Comparison of ENCODE assay signal across 9 cellular contexts in genomic region chr7:46139079-46139478, GRCh38.
A peak's percentile ranks its signal among the peaks of the same experiment; 100 is the strongest.
DNase-seq lines count a peak whose midpoint lies in the region; ATAC-seq, FAIRE-seq and TF ChIP-seq lines count a peak whose summit lies in the region.
"Had no signal": no experiment of that assay in that cellular context is flagged by ENCODE, and none has a peak within 500 bp of the region (broad histone marks: within the 10 kb centered on the region; RNA-seq: fewer than 3 reads in every experiment).

No MANE protein-coding gene starts in this region.

- no peak for TF ChIP-seq POLR2A in A549 (IDR thresholded peaks at IDR 0.05; ENCODE audit: low read length)
- no peak for TF ChIP-seq POLR2A in ovary (IDR thresholded peaks at IDR 0.05)

- H3K4me1 ChIP-seq in A549 (peaks cover 19% of the 10 kb centered on the region), ovary (ENCODE audit: insufficient read depth) (no peaks in the 10 kb centered on the region)

- peak; percentile 82 to 89; a peak in 5 of 6 replicates for ATAC-seq in A549
- peak; percentile 67 for ATAC-seq in GM18909 (IDR thresholded peaks at IDR 0.05; ENCODE audit: poor library complexity, unreplicated experiment)
- no peak for ATAC-seq in GM18861 (IDR thresholded peaks at IDR 0.05; ENCODE audit: unreplicated experiment)
- ATAC-seq: T-helper 17 cell had no signal

- FAIRE-seq in A549 (lab: Jason Lieb, UNC), result peak; percentile 95
- FAIRE-seq in HTR-8/SVneo (lab: Jason Lieb, UNC), result peak; percentile 76

- H3K4me3 ChIP-seq in A549 (no peak overlapping the region), ovary (no peak overlapping the region)

- intact Hi-C loops in ovary (cut with DNase I), result no loop called here

- DNase-seq in A549 (ENCODE audit: low read depth in 1 of 2, low spot score in 1 of 2), result peak in 1 of 2 experiments; percentile 72
- peak; percentile 80 for DNase-seq in HTR-8/SVneo (ENCODE audit: insufficient read length, low spot score)
- DNase-seq in fibroblast of gingiva (ENCODE audit: low read depth), result peak; percentile 59
- no peak for DNase-seq in stimulated activated CD4-positive, alpha-beta T cell treated with anti-CD3 and anti-CD28 coated beads, Interleukin-15, amount 100 ng/mL, for 24 hours
- DNase-seq in ovary, result no peak
- DNase-seq in activated effector memory CD4-positive, alpha-beta T cell treated with anti-CD3 and anti-CD28 coated beads, Interleukin-2, amount 50 U/mL, for 16 hours, result no peak
- DNase-seq: T-helper 17 cell had no signal

- no peaks in the 10 kb centered on the region for H3K27me3 ChIP-seq in ovary

- no peaks in the 10 kb centered on the region for H3K36me3 ChIP-seq in ovary

- TF ChIP-seq RAD21 in A549 (conservative IDR thresholded peaks at IDR 0.05 in 1 of 2, IDR thresholded peaks at IDR 0.05 in 1 of 2), result 0 out of 5 replicates have a peak, but pooled peaks have one; percentile 2 to 17

- peaks cover 5% of the 10 kb centered on the region; the same call in 1 of the 3 replicates for H3K9me3 ChIP-seq in A549
- no peaks in the 10 kb centered on the region for H3K9me3 ChIP-seq in ovary

- POLR2A ChIA-PET in A549 (lab: Yijun Ruan, JAX), result interaction anchor here (1.1 kb wide), 1 partner anchor 219 kb away, joined by 4 read pairs; no protein-coding TSS in a partner anchor

- H3K4me2 ChIP-seq in A549, result peak overlapping the region; percentile 51

- peak; percentile 21 to 71; a peak in 1 of 5 replicates for TF ChIP-seq EP300 in A549 (IDR thresholded peaks at IDR 0.05)
- no peak for TF ChIP-seq EP300 in ovary (IDR thresholded peaks at IDR 0.05)

- CTCF ChIA-PET in A549 (lab: Yijun Ruan, JAX), result interaction anchor here (0.7 to 2.8 kb wide), 4 partner anchors 10 to 221 kb away, joined by 3 to 38 read pairs (median 5); partner anchors contain the start of gene IGFBP3

- TF ChIP-seq CTCF in A549 (IDR thresholded peaks at IDR 0.05) (no peak), ovary (IDR thresholded peaks at IDR 0.05) (no peak)

- peak overlapping the region; percentile 50 to 53 for H3K27ac ChIP-seq in A549
- no peak overlapping the region for H3K27ac ChIP-seq in ovary

TF ChIP-seq in A549, 52 proteins besides CTCF, POLR2A, EP300 and RAD21:
- peak; percentile 86 for TF ChIP-seq GATA3 (IDR thresholded peaks at IDR 0.05; ENCODE audit: borderline replicate concordance)
- no peak for TF ChIP-seq ZNF302 (CRISPR knock-in tag; IDR thresholded peaks at IDR 0.05)
- TF ChIP-seq CEBPB (IDR thresholded peaks at IDR 0.05), result peak in 1 of 2 experiments; percentile 65; a peak in 2 of 4 replicates
- TF ChIP-seq, protein P1, sequence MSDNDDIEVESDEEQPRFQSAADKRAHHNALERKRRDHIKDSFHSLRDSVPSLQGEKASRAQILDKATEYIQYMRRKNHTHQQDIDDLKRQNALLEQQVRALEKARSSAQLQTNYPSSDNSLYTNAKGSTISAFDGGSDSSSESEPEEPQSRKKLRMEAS (IDR thresholded peaks at IDR 0.05), result 0 out of 2 replicates have a peak, but pooled peaks have one; percentile 32
- TF ChIP-seq FOSL2 (IDR thresholded peaks at IDR 0.05), result no peak
- peak; percentile 65 for TF ChIP-seq FOSL2 (CRISPR knock-in tag; IDR thresholded peaks at IDR 0.05)
- TF ChIP-seq, protein P2, sequence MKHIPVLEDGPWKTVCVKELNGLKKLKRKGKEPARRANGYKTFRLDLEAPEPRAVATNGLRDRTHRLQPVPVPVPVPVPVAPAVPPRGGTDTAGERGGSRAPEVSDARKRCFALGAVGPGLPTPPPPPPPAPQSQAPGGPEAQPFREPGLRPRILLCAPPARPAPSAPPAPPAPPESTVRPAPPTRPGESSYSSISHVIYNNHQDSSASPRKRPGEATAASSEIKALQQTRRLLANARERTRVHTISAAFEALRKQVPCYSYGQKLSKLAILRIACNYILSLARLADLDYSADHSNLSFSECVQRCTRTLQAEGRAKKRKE (CRISPR knock-in tag; IDR thresholded peaks at IDR 0.05; ENCODE audit: low read depth), result no peak

Comparison
In these comparisons a context has a peak if more than half of its experiments do, and no peak if none do; other contexts are left out.
1. DNase-seq: peak in HTR-8/SVneo (single experiment) and fibroblast of gingiva (single experiment); none in stimulated activated CD4-positive, alpha-beta T cell treated with anti-CD3 and anti-CD28 coated beads, Interleukin-15, amount 100 ng/mL, for 24 hours (single experiment), ovary (0 of 5) and activated effector memory CD4-positive, alpha-beta T cell treated with anti-CD3 and anti-CD28 coated beads, Interleukin-2, amount 50 U/mL, for 16 hours (single experiment).
2. H3K27ac ChIP-seq: peak in A549 (2 of 2); none in ovary (0 of 2).